30 cellular contexts compared by ENCODE assay signal in the genomic region with DNA sequence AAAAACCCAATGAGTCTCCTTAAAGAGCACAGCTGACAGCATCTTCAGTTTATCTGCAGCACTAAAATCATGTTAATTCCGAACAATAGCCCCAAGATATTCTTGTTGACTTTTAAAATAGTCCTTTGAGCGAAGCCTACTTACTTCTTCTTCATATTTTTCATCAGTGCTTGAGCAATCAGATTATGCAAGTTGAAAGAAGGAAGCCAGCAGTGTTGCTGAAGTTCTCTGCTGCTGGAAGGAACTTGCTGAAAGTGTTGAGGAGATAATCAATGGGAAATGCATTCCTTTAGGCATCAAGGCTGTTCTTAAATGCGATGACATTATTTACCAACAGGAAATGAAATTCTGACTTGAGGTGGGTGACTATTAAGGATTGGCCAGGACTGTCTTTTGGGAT.
"Had no signal": no experiment of that assay in that cellular context is flagged by ENCODE, and none has a peak within 500 bp of the region (broad histone marks: within the 10 kb centered on the region; RNA-seq: fewer than 3 reads in every experiment).

No MANE protein-coding gene starts in this region.

- ATAC-seq: activated CD8-positive, alpha-beta memory T cell treated with anti-CD3 and anti-CD28 coated beads, Interleukin-2, amount 10 ng/mL, durations not matched to agents 7 days and 5 days; activated CD8-positive, alpha-beta T cell treated with anti-CD3 and anti-CD28 coated beads, Interleukin-2, amount 10 ng/mL, durations not matched to agents 7 days and 5 days; body of pancreas; gastrocnemius medialis; left lung; lower lobe of right lung; naive thymus-derived CD8-positive, alpha-beta T cell; psoas muscle; stimulated activated effector memory CD8-positive, alpha-beta T cell treated with anti-CD3 and anti-CD28 coated beads, Interleukin-12 subunit alpha, Interleukin-12 subunit beta, amount 100 ng/mL, for 72 hours had no signal

- H3K4me3 ChIP-seq: adrenal gland, body of pancreas, gastrocnemius medialis, left lung, lower lobe of right lung, psoas muscle, sigmoid colon, uterus had no signal

- DNase-seq: activated CD4-positive, alpha-beta T cell treated with anti-CD3 and anti-CD28 coated beads, Interleukin-2, amount 50 U/mL, for 1 hour; activated CD4-positive, CD25-positive, alpha-beta regulatory T cell treated with anti-CD3 and anti-CD28 coated beads, Interleukin-2, amount 50 U/mL, for 72 hours; activated CD8-positive, alpha-beta T cell treated with anti-CD3 and anti-CD28 coated beads, Interleukin-2, amount 10 ng/mL, durations not matched to agents 7 days and 5 days; activated effector memory CD4-positive, alpha-beta T cell treated with Interleukin-2 at 50 U/mL for 16 hours; activated naive CD4-positive, alpha-beta T cell treated with Interleukin-2 at 50 U/mL for 16 hours; activated T-cell treated with anti-CD3 and anti-CD28 coated beads, Interleukin-2, amount 50 U/mL, for 48 hours; adrenal gland; aorta; body of pancreas; effector CD8-positive, alpha-beta T cell; gastrocnemius medialis; glutamatergic neuron; left lung; lower lobe of right lung; mesenchymal stem cell; naive thymus-derived CD8-positive, alpha-beta T cell; occipital lobe; psoas muscle; sigmoid colon; small intestine; stimulated activated CD4-positive, alpha-beta T cell treated with anti-CD3 and anti-CD28 coated beads, Interleukin-4, amount 100 ng/mL, for 24 hours; uterus had no signal

- H3K9me3 Mint-ChIP-seq: stimulated activated effector memory CD8-positive, alpha-beta T cell treated with anti-CD3 and anti-CD28 coated beads, Interleukin-12 subunit alpha, Interleukin-12 subunit beta, amount 100 ng/mL, for 72 hours; stimulated activated naive CD8-positive, alpha-beta T cell treated with anti-CD3 and anti-CD28 coated beads, Interleukin-15, Interleukin-2, amounts not matched to agents 100 ng/mL and 50 ng/mL, for 24 hours; type B pancreatic cell had no signal

- H3K4me3 Mint-ChIP-seq: activated CD8-positive, alpha-beta memory T cell treated with anti-CD3 and anti-CD28 coated beads, Interleukin-2, amount 10 ng/mL, durations not matched to agents 7 days and 5 days; activated CD8-positive, alpha-beta T cell treated with anti-CD3 and anti-CD28 coated beads, Interleukin-2, amount 10 ng/mL, durations not matched to agents 7 days and 5 days; activated naive CD8-positive, alpha-beta T cell; naive thymus-derived CD8-positive, alpha-beta T cell; neural crest cell; stimulated activated effector memory CD8-positive, alpha-beta T cell treated with anti-CD3 and anti-CD28 coated beads, Interleukin-12 subunit alpha, Interleukin-12 subunit beta, amount 100 ng/mL, for 72 hours; stimulated activated naive CD8-positive, alpha-beta T cell treated with anti-CD3 and anti-CD28 coated beads, Interleukin-15, Interleukin-2, amounts not matched to agents 100 ng/mL and 50 ng/mL, for 24 hours; type B pancreatic cell had no signal

- FAIRE-seq: colon, islet of Langerhans, small intestine had no signal

- H3K36me3 Mint-ChIP-seq: activated CD8-positive, alpha-beta memory T cell treated with anti-CD3 and anti-CD28 coated beads, Interleukin-2, amount 10 ng/mL, durations not matched to agents 7 days and 5 days; activated naive CD8-positive, alpha-beta T cell; naive thymus-derived CD8-positive, alpha-beta T cell; stimulated activated effector memory CD8-positive, alpha-beta T cell treated with anti-CD3 and anti-CD28 coated beads, Interleukin-12 subunit alpha, Interleukin-12 subunit beta, amount 100 ng/mL, for 72 hours; type B pancreatic cell had no signal

- H3K4me1 Mint-ChIP-seq: activated CD8-positive, alpha-beta memory T cell treated with anti-CD3 and anti-CD28 coated beads, Interleukin-2, amount 10 ng/mL, durations not matched to agents 7 days and 5 days; naive thymus-derived CD8-positive, alpha-beta T cell; stimulated activated effector memory CD8-positive, alpha-beta T cell treated with anti-CD3 and anti-CD28 coated beads, Interleukin-12 subunit alpha, Interleukin-12 subunit beta, amount 100 ng/mL, for 72 hours had no signal

- H3K27ac Mint-ChIP-seq: activated CD8-positive, alpha-beta memory T cell treated with anti-CD3 and anti-CD28 coated beads, Interleukin-2, amount 10 ng/mL, durations not matched to agents 7 days and 5 days; activated CD8-positive, alpha-beta T cell treated with anti-CD3 and anti-CD28 coated beads, Interleukin-2, amount 10 ng/mL, durations not matched to agents 7 days and 5 days; activated naive CD8-positive, alpha-beta T cell; naive thymus-derived CD8-positive, alpha-beta T cell; stimulated activated effector memory CD8-positive, alpha-beta T cell treated with anti-CD3 and anti-CD28 coated beads, Interleukin-12 subunit alpha, Interleukin-12 subunit beta, amount 100 ng/mL, for 72 hours; stimulated activated naive CD8-positive, alpha-beta T cell treated with anti-CD3 and anti-CD28 coated beads, Interleukin-15, Interleukin-2, amounts not matched to agents 100 ng/mL and 50 ng/mL, for 24 hours; type B pancreatic cell had no signal
